Comparison of ENCODE assay signal across 25 cellular contexts in the genomic region with DNA sequence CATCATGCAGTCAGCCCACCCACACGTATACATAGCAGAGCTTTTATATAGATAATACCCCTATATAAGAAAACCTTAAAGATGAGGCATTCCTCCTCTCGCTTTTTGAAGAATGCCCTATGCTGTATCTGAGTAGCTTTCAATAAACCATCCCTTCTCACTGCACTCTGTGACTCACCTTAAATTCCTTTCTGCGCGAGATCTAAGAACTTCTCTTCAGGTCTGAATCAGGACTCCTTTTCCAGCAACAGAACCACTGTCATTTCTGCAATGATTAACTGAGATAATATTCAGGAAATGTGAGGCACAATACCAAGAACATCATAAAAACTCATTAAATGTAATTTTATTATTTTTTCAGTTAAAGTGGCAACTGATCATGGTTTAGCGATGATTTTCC.
A peak's percentile ranks its signal among the peaks of the same experiment; 100 is the strongest.
DNase-seq lines count a peak whose midpoint lies in the region; ATAC-seq and TF ChIP-seq lines count a peak whose summit lies in the region.
"Had no signal": no experiment of that assay in that cellular context is flagged by ENCODE, and none has a peak within 500 bp of the region (broad histone marks: within the 10 kb centered on the region; RNA-seq: fewer than 3 reads in every experiment).

No MANE protein-coding gene starts in this region.

- no peak overlapping the region for H3K9ac ChIP-seq in SK-N-SH
- no peak overlapping the region for H3K9ac ChIP-seq in skeletal muscle satellite cell (ENCODE audit: low read depth, low read length)

- no peak for TF ChIP-seq RAD21 in SK-N-SH (IDR thresholded peaks at IDR 0.05; ENCODE audit: low read length)

- H3K4me1 ChIP-seq in SK-N-SH (ENCODE audit: control insufficient read depth in 1 of 2, insufficient read depth in 2 of 2, low read depth in 1 of 2, low read length in 1 of 2) (peaks cover 16 to 52% of the 10 kb centered on the region in 2 experiments), skeletal muscle satellite cell (ENCODE audit: control insufficient read depth, insufficient read depth, low read length) (peaks cover 54% of the 10 kb centered on the region), left lung (no peaks in the 10 kb centered on the region)
- H3K4me1 ChIP-seq: upper lobe of left lung had no signal

- no peak overlapping the region for H3K4me3 Mint-ChIP-seq in activated CD8-positive, alpha-beta T cell treated with anti-CD3 and anti-CD28 coated beads for 36 hours
- H3K4me3 Mint-ChIP-seq: activated B cell treated with CpG ODN at 0.5 μM for 24 hours; activated naive CD8-positive, alpha-beta T cell treated with anti-CD3 and anti-CD28 coated beads for 36 hours; CD4-positive, CD25-positive, alpha-beta regulatory T cell; IgD-negative memory B cell; natural killer cell; T-helper 2 cell treated with Interferon-gamma antibody and Interleukin-4, amounts not matched to agents 5 μg/mL and 100 μg/mL, for 36 hours had no signal

- no peak overlapping the region for H3K4me2 ChIP-seq in SK-N-SH
- H3K4me2 ChIP-seq in skeletal muscle satellite cell (ENCODE audit: low read length), result peak overlapping the region; percentile 7

- no peak for ATAC-seq in left lung
- ATAC-seq in activated CD8-positive, alpha-beta T cell treated with anti-CD3 and anti-CD28 coated beads for 36 hours, result no peak
- no peak for ATAC-seq in HG03025 (IDR thresholded peaks at IDR 0.05; ENCODE audit: low FRiP score, unreplicated experiment)
- ATAC-seq: body of pancreas, left lobe of liver, natural killer cell had no signal

- H3K27ac ChIP-seq in SK-N-SH (ENCODE audit: low read depth in 2 of 2, low read length in 1 of 2), result peak overlapping the region in 1 of 2 experiments; percentile 10; a peak in 1 of 4 replicates
- no peak overlapping the region for H3K27ac ChIP-seq in left lung
- H3K27ac ChIP-seq: body of pancreas, coronary artery, right atrium auricular region, RWPE1, upper lobe of left lung had no signal

- H3K9me3 Mint-ChIP-seq in activated CD8-positive, alpha-beta T cell treated with anti-CD3 and anti-CD28 coated beads for 36 hours, result no peaks in the 10 kb centered on the region
- H3K9me3 Mint-ChIP-seq: activated B cell treated with CpG ODN at 0.5 μM for 24 hours; activated naive CD8-positive, alpha-beta T cell treated with anti-CD3 and anti-CD28 coated beads for 36 hours; CD4-positive, CD25-positive, alpha-beta regulatory T cell; IgD-negative memory B cell; natural killer cell; T-helper 2 cell treated with Interferon-gamma antibody and Interleukin-4, amounts not matched to agents 5 μg/mL and 100 μg/mL, for 36 hours had no signal

- no peaks in the 10 kb centered on the region for H3K4me1 Mint-ChIP-seq in activated CD8-positive, alpha-beta T cell treated with anti-CD3 and anti-CD28 coated beads for 36 hours (ENCODE audit: low read depth)
- H3K4me1 Mint-ChIP-seq: activated B cell treated with CpG ODN at 0.5 μM for 24 hours; activated naive CD8-positive, alpha-beta T cell treated with anti-CD3 and anti-CD28 coated beads for 36 hours; CD4-positive, CD25-positive, alpha-beta regulatory T cell; natural killer cell had no signal

- 82% methylated on average over 5 of the region's 5 CpGs for WGBS in SK-N-SH (ENCODE audit: low lambda C conversion rate)

- DNase-seq in HCEC 1CT (peak; percentile 6), SK-N-SH (no peak), fibroblast of the aortic adventitia (ENCODE audit: low read depth) (peak; percentile 30), left lung (no peak)
- no peak for DNase-seq in activated CD8-positive, alpha-beta T cell treated with anti-CD3 and anti-CD28 coated beads for 36 hours
- DNase-seq: activated B cell treated with CpG ODN at 0.5 μM for 24 hours; activated CD4-positive, alpha-beta T cell treated with anti-CD3 and anti-CD28 coated beads, Interleukin-2, amount 50 U/mL, for 4 hours; activated naive CD8-positive, alpha-beta T cell treated with anti-CD3 and anti-CD28 coated beads for 36 hours; body of pancreas; CD4-positive, CD25-positive, alpha-beta regulatory T cell; DMS 273 treated with DMSO at 0.1 percent for 48 hours; head of caudate nucleus; midbrain; natural killer cell; NCI-H524 treated with DMSO at 0.1 percent for 48 hours; stimulated activated CD4-positive, alpha-beta T cell treated with anti-CD3 and anti-CD28 coated beads, Interleukin-15, amount 100 ng/mL, for 24 hours; upper lobe of left lung had no signal

- POLR2A ChIA-PET in SK-N-SH (lab: Yijun Ruan, JAX), result no interaction called here
- POLR2A ChIA-PET in activated CD8-positive, alpha-beta T cell treated with anti-CD3 and anti-CD28 coated beads for 36 hours (lab: Charles Lee), result no interaction called here

- no peak overlapping the region for H3K27ac Mint-ChIP-seq in activated CD8-positive, alpha-beta T cell treated with anti-CD3 and anti-CD28 coated beads for 36 hours
- H3K27ac Mint-ChIP-seq: activated B cell treated with CpG ODN at 0.5 μM for 24 hours; activated naive CD8-positive, alpha-beta T cell treated with anti-CD3 and anti-CD28 coated beads for 36 hours; IgD-negative memory B cell; natural killer cell; T-helper 2 cell treated with Interferon-gamma antibody and Interleukin-4, amounts not matched to agents 5 μg/mL and 100 μg/mL, for 36 hours had no signal

- H3K27me3 ChIP-seq in SK-N-SH (ENCODE audit: insufficient read depth) (no peaks in the 10 kb centered on the region), skeletal muscle satellite cell (ENCODE audit: control insufficient read depth, insufficient read depth, low read length) (no peaks in the 10 kb centered on the region), left lung (no peaks in the 10 kb centered on the region)
- H3K27me3 ChIP-seq: body of pancreas, right atrium auricular region, upper lobe of left lung had no signal

- peaks cover 8% of the 10 kb centered on the region for H3K27me3 Mint-ChIP-seq in activated CD8-positive, alpha-beta T cell treated with anti-CD3 and anti-CD28 coated beads for 36 hours
- H3K27me3 Mint-ChIP-seq: activated B cell treated with CpG ODN at 0.5 μM for 24 hours had no signal

- no peaks in the 10 kb centered on the region for H3K9me2 ChIP-seq in SK-N-SH

- H3K4me3 ChIP-seq in SK-N-SH (ENCODE audit: low read depth in 2 of 2, low read length in 1 of 2), result no peak overlapping the region
- H3K4me3 ChIP-seq in fibroblast of the aortic adventitia (ENCODE audit: low read depth, low read length), result no peak overlapping the region
- no peak overlapping the region for H3K4me3 ChIP-seq in skeletal muscle satellite cell (ENCODE audit: low read length)
- no peak overlapping the region for H3K4me3 ChIP-seq in left lung
- H3K4me3 ChIP-seq: body of pancreas, coronary artery, right atrium auricular region, upper lobe of left lung had no signal

- H3K36me3 ChIP-seq in SK-N-SH (replicated peaks in 1 of 2; ENCODE audit: control insufficient read depth in 1 of 2, insufficient read depth in 2 of 2, low read length in 1 of 2) (no peaks in the 10 kb centered on the region), skeletal muscle satellite cell (ENCODE audit: insufficient read depth, low read length) (no peaks in the 10 kb centered on the region), left lung (no peaks in the 10 kb centered on the region)
- H3K36me3 ChIP-seq: right atrium auricular region, upper lobe of left lung had no signal

- H3K9me3 ChIP-seq in SK-N-SH (no peaks in the 10 kb centered on the region), skeletal muscle satellite cell (replicated peaks; ENCODE audit: low read length) (no peaks in the 10 kb centered on the region), left lung (no peaks in the 10 kb centered on the region)
- H3K9me3 ChIP-seq: body of pancreas, right atrium auricular region, upper lobe of left lung had no signal

- TF ChIP-seq CTCF in SK-N-SH (IDR thresholded peaks at IDR 0.05) (no peak), fibroblast of the aortic adventitia (IDR thresholded peaks at IDR 0.05; ENCODE audit: insufficient read depth, low read length) (no peak), left lung (IDR thresholded peaks at IDR 0.05) (no peak)
- TF ChIP-seq CTCF in activated CD8-positive, alpha-beta T cell treated with anti-CD3 and anti-CD28 coated beads for 36 hours (IDR thresholded peaks at IDR 0.05), result no peak

- intact Hi-C loops in left lung (cut with DNase I), result loop anchor here in 1 of 2 donors (10.0 kb wide), 3 partner anchors 213 to 863 kb away; no protein-coding TSS in a partner anchor
- intact Hi-C loops in activated CD8-positive, alpha-beta T cell treated with anti-CD3 and anti-CD28 coated beads for 36 hours (cut with micrococcal nuclease), result loop anchor here (10.0 kb wide), 1 partner anchor 203 kb away; no protein-coding TSS in a partner anchor

- H3K36me3 Mint-ChIP-seq in activated CD8-positive, alpha-beta T cell treated with anti-CD3 and anti-CD28 coated beads for 36 hours (ENCODE audit: low read depth), result no peaks in the 10 kb centered on the region
- H3K36me3 Mint-ChIP-seq: activated naive CD8-positive, alpha-beta T cell treated with anti-CD3 and anti-CD28 coated beads for 36 hours; CD4-positive, CD25-positive, alpha-beta regulatory T cell; IgD-negative memory B cell; natural killer cell had no signal

- H3K79me2 ChIP-seq in SK-N-SH (ENCODE audit: insufficient read depth), result no peaks in the 10 kb centered on the region

- peaks cover 11% of the 10 kb centered on the region for H3F3A ChIP-seq in SK-N-SH (replicated peaks; ENCODE audit: insufficient read depth)

- TF ChIP-seq EP300 in SK-N-SH (IDR thresholded peaks at IDR 0.05; ENCODE audit: borderline replicate concordance in 1 of 2, low read depth in 1 of 2, low read length in 1 of 2), result no peak

- CTCF ChIA-PET in SK-N-SH (lab: Yijun Ruan, JAX), result interaction anchor here (1.3 to 15.4 kb wide), 2 partner anchors 207 to 241 kb away, joined by 4 to 197 read pairs; no protein-coding TSS in a partner anchor
- CTCF ChIA-PET in activated CD8-positive, alpha-beta T cell treated with anti-CD3 and anti-CD28 coated beads for 36 hours (lab: Charles Lee), result no interaction called here

- no peaks in the 10 kb centered on the region for H4K20me1 ChIP-seq in SK-N-SH (ENCODE audit: insufficient read depth)

- H2AFZ ChIP-seq in SK-N-SH (ENCODE audit: low read depth), result no peak overlapping the region; the same call in 1 of the 2 replicates

TF ChIP-seq in SK-N-SH, 30 proteins besides CTCF, POLR2A, EP300 and RAD21:
- TF ChIP-seq TCF12 (IDR thresholded peaks at IDR 0.05), result no peak; the same call in 1 of the 2 replicates
- peak; percentile 54; the same call in 1 of the 2 replicates for TF ChIP-seq FOSL2 (IDR thresholded peaks at IDR 0.05; ENCODE audit: borderline replicate concordance, low read depth)

Comparison
In these comparisons a context has a peak if more than half of its experiments do, and no peak if none do; other contexts are left out.
1. DNase-seq: peak in HCEC 1CT (single experiment) and fibroblast of the aortic adventitia (single experiment); none in SK-N-SH (single experiment), left lung (0 of 2) and activated CD8-positive, alpha-beta T cell treated with anti-CD3 and anti-CD28 coated beads for 36 hours (single experiment).